Comparison of ENCODE assay signal across 8 cellular contexts in the genomic region with DNA sequence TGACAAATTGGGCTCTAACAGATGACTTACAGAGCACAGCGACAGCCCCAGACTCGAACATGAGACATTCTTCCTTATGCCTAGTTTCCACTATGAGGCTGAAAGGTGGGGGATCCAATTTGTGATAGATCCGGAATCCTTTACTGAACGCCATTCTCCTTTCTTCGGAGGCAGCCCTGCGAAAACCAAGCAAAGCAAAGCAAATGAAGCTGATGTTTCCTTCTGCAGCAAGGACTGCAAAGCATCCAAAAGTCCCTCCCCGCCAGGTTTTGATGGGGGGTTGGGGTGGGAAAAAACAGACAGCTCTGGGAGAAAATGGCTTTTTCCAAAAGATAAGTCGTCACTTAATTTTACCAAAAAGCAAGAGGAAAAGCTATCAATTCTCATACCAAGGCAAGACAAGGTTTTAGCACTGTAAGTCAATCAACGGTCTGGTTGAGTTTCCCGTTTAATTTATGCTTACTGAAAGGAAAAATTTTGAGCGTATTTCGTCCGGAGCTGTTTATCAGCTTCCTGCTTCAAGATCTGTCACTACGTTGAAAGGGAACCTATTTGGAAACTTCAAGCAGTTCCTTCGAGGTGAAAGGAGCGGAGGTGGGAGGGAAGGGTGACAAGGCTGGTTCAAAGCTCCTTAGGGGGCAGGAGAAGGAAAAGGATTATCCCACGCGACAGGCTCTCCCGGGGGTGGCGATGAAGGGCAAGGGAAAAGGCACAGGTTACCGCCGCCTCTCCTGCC. TPM values are rescaled to one million over a fixed set of nuclear protein-coding genes. Genes with fewer than 3 reads are reported as not detected.
DNase-seq lines count a peak whose midpoint lies in the region; ATAC-seq and TF ChIP-seq lines count a peak whose summit lies in the region.

No MANE protein-coding gene starts in this region.

- no peaks in the 10 kb centered on the region for H3K36me3 ChIP-seq in endocrine pancreas (ENCODE audit: control insufficient read depth, insufficient read depth, low read length)
- peaks cover 6% of the 10 kb centered on the region for H3K36me3 ChIP-seq in mesodermal cell (ENCODE audit: control insufficient read depth, insufficient read depth, low read length)
- H3K36me3 ChIP-seq in tibial artery = no peaks in the 10 kb centered on the region

- H3K4me1 ChIP-seq in endocrine pancreas (ENCODE audit: control insufficient read depth, insufficient read depth, low read length) = peaks cover 4% of the 10 kb centered on the region
- no peaks in the 10 kb centered on the region for H3K4me1 ChIP-seq in mesodermal cell (ENCODE audit: control insufficient read depth, insufficient read depth, low read length, poor library complexity, severe bottlenecking)
- peaks cover 0 to 38% (median 9%) of the 10 kb centered on the region in 4 donors for H3K4me1 ChIP-seq in tibial artery

- no peaks in the 10 kb centered on the region for H3K27me3 ChIP-seq in endocrine pancreas (ENCODE audit: control insufficient read depth, insufficient read depth, low read length)
- H3K27me3 ChIP-seq in tibial artery = no peaks in the 10 kb centered on the region

- intact Hi-C loops in tibial artery (cut with DNase I; ENCODE audit: low total_unique reads) = no loop called here

- TF ChIP-seq CTCF in VCaP (conservative IDR thresholded peaks at IDR 0.05) = no peak
- TF ChIP-seq CTCF in tibial artery (IDR thresholded peaks at IDR 0.05) = no peak

- peak; percentile 15 for DNase-seq in NCI-H146 (lab: John Stamatoyannopoulos, UW)
- DNase-seq in NCI-H146 treated with DMSO at 0.1 percent for 48 hours (lab: John Stamatoyannopoulos, UW; ENCODE audit: unreplicated experiment) = no peak
- peak; percentile 21 for DNase-seq in LoVo (ENCODE audit: low spot score)
- peak; percentile 25 to 65 for DNase-seq in tibial artery

- peak overlapping the region; percentile 96 for H3K9ac ChIP-seq in endocrine pancreas (ENCODE audit: control insufficient read depth, insufficient read depth, low read length)

- ATAC-seq in HG03108 (IDR thresholded peaks at IDR 0.05; ENCODE audit: unreplicated experiment) = no peak

- H3K4me3 ChIP-seq in endocrine pancreas (ENCODE audit: control insufficient read depth, insufficient read depth, low read length) (peak overlapping the region; percentile 96), mesodermal cell (ENCODE audit: extremely low read depth, insufficient read depth, low read length, poor library complexity, severe bottlenecking) (peak overlapping the region; percentile 84), tibial artery (peak overlapping the region; percentile 73 to 94)

- H3K9me3 ChIP-seq in endocrine pancreas (ENCODE audit: control insufficient read depth, low read length) = no peaks in the 10 kb centered on the region
- no peaks in the 10 kb centered on the region for H3K9me3 ChIP-seq in mesodermal cell (ENCODE audit: control insufficient read depth, low read length)
- H3K9me3 ChIP-seq in tibial artery = no peaks in the 10 kb centered on the region

- WGBS in mesodermal cell (ENCODE audit: insufficient coverage in 2 of 2), 2 experiments = 5 to 7% methylated on average over 13 to 16 of the region's 22 CpGs

- H3K27ac ChIP-seq in VCaP (peak overlapping the region; percentile 87), mesodermal cell (ENCODE audit: low read depth, low read length, severe bottlenecking) (peak overlapping the region; percentile 74), tibial artery (peak overlapping the region; percentile 92 to 97)

RNA-seq across cellular contexts. Expression of a gene that starts 0.9 kb away (rescaled TPM):
- 8.3 TPM for polyA plus RNA-seq in mesodermal cell (2013, experiment 1 of 2)
- 9.2 TPM for polyA plus RNA-seq in mesodermal cell (2013, experiment 2 of 2)

RNA-seq across cellular contexts. Expression of a gene that starts 44.6 kb away (rescaled TPM):
- polyA plus RNA-seq in mesodermal cell (2013, experiment 1 of 2) = 36.7 TPM
- polyA plus RNA-seq in mesodermal cell (2013, experiment 2 of 2) = 41.7 TPM
